In the genomic region with DNA sequence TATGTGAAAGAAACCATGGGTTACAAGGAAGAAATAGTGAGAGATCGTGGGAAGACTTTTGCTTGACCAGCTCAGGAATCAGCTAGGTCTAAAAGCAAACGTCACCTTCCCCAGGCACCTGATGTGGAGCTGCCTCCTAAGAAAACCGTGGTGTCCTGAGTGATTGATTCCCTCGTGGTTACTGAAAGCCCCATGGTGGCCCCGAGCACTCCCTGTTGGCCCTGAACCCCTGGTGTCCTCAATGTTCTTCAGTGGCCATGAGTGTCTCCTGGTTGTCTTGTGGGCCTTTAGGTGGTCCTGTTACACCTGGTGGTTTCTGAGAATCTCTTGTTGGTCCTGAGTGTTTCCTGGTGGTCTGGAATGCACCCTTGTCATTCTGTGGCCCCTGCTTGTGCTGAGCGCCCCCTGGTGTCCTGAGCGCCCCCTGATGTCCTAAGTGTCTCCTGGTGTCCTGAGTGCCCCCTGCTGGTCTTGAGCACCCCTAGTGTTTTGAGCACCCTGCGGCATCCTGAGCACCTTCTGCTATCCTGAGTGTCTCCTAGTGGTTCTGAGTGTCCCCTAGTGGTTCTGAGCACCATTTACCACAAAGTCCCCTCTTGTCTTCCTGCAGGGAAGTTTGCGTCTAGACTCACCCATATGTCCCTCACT, we compare ENCODE assay signal across 8 cellular contexts.
DNase-seq lines count a peak whose midpoint lies in the region; ATAC-seq and TF ChIP-seq lines count a peak whose summit lies in the region.

No MANE protein-coding gene starts in this region.

- no peaks in the 10 kb centered on the region for H3K9me3 Mint-ChIP-seq in CD8-positive, alpha-beta memory T cell
- no peaks in the 10 kb centered on the region for H3K9me3 Mint-ChIP-seq in naive thymus-derived CD4-positive, alpha-beta T cell

- H3K27me3 Mint-ChIP-seq in CD8-positive, alpha-beta memory T cell: peaks cover 22 to 63% of the 10 kb centered on the region in 2 donors
- H3K27me3 Mint-ChIP-seq in naive thymus-derived CD4-positive, alpha-beta T cell: peaks cover 0 to 8% (median 0%) of the 10 kb centered on the region in 5 donors

- no peaks in the 10 kb centered on the region for H3K36me3 ChIP-seq in CD8-positive, alpha-beta memory T cell (ENCODE audit: insufficient read depth, low read length)
- H3K36me3 ChIP-seq in HEK293 (ENCODE audit: control insufficient read depth in 2 of 2, insufficient read depth in 1 of 2, low read length in 2 of 2): no peaks in the 10 kb centered on the region
- no peaks in the 10 kb centered on the region for H3K36me3 ChIP-seq in naive thymus-derived CD4-positive, alpha-beta T cell (ENCODE audit: control insufficient read depth in 2 of 3, insufficient read depth in 3 of 3, low read length in 3 of 3)

- no peaks in the 10 kb centered on the region for H3K9me3 ChIP-seq in CD8-positive, alpha-beta memory T cell (ENCODE audit: low read length)
- H3K9me3 ChIP-seq in HEK293 (ENCODE audit: control insufficient read depth, insufficient read depth, low read depth, low read length): no peaks in the 10 kb centered on the region
- no peaks in the 10 kb centered on the region for H3K9me3 ChIP-seq in naive thymus-derived CD4-positive, alpha-beta T cell (ENCODE audit: control insufficient read depth in 2 of 3, low read length in 3 of 3)

- TF ChIP-seq CTCF in HEK293 (tag by site-specific recombination; IDR thresholded peaks at IDR 0.05): peak; percentile 71; the same call in 1 of the 2 replicates

- in situ Hi-C loops in SK-MEL-5 (cut with HindIII; ENCODE audit: low pct_unique_long_range_greater_than_20kb, low sequenced_read_pairs): no loop called here

- H3K4me3 Mint-ChIP-seq in CD8-positive, alpha-beta memory T cell: no peak overlapping the region
- H3K4me3 Mint-ChIP-seq in naive thymus-derived CD4-positive, alpha-beta T cell: no peak overlapping the region

- DNase-seq in CD8-positive, alpha-beta memory T cell: peak; percentile 67 to 85 (median 73)
- DNase-seq in SK-MEL-5 (ENCODE audit: low read depth, low spot score) (peak; percentile 66), HPDE6-E6E7 (ENCODE audit: extremely low spot score) (no peak)
- peak; percentile 49 to 72 (median 63) for DNase-seq in activated naive CD4-positive, alpha-beta T cell (lab: John Stamatoyannopoulos, UW)
- peak; percentile 56 to 78 (median 74) for DNase-seq in naive thymus-derived CD4-positive, alpha-beta T cell

- intact Hi-C loops in naive thymus-derived CD4-positive, alpha-beta T cell (cut with micrococcal nuclease): loop anchor here (1.0 to 2.0 kb wide), 5 partner anchors 17 to 99 kb away; no protein-coding TSS in a partner anchor

- no peaks in the 10 kb centered on the region for H3K36me3 Mint-ChIP-seq in CD8-positive, alpha-beta memory T cell
- no peaks in the 10 kb centered on the region for H3K36me3 Mint-ChIP-seq in naive thymus-derived CD4-positive, alpha-beta T cell

- no peaks in the 10 kb centered on the region for H3K4me1 Mint-ChIP-seq in CD8-positive, alpha-beta memory T cell
- peaks cover 0 to 6% (median 0%) of the 10 kb centered on the region in 7 donors for H3K4me1 Mint-ChIP-seq in naive thymus-derived CD4-positive, alpha-beta T cell

- H3K4me1 ChIP-seq in CD8-positive, alpha-beta memory T cell (ENCODE audit: insufficient read depth, low read length): no peaks in the 10 kb centered on the region
- no peaks in the 10 kb centered on the region for H3K4me1 ChIP-seq in HEK293 (ENCODE audit: control insufficient read depth, insufficient read depth, low read length)
- H3K4me1 ChIP-seq in naive thymus-derived CD4-positive, alpha-beta T cell (ENCODE audit: control insufficient read depth in 2 of 2, insufficient read depth in 2 of 2, low read length in 2 of 2): no peaks in the 10 kb centered on the region

- no peak overlapping the region for H3K4me3 ChIP-seq in CD8-positive, alpha-beta memory T cell (ENCODE audit: low read length)
- no peak overlapping the region for H3K4me3 ChIP-seq in HEK293 (ENCODE audit: low read depth, low read length)
- H3K4me3 ChIP-seq in naive thymus-derived CD4-positive, alpha-beta T cell (ENCODE audit: low read length): no peak overlapping the region

- H3K27ac Mint-ChIP-seq in CD8-positive, alpha-beta memory T cell: no peak overlapping the region
- H3K27ac Mint-ChIP-seq in naive thymus-derived CD4-positive, alpha-beta T cell: peak overlapping the region in 1 of 9 donors; percentile 76

- H3K27ac ChIP-seq in CD8-positive, alpha-beta memory T cell (ENCODE audit: low read depth, low read length): no peak overlapping the region
- H3K27ac ChIP-seq in HEK293 (ENCODE audit: extremely low read depth, low read depth, low read length): no peak overlapping the region
- H3K27ac ChIP-seq in naive thymus-derived CD4-positive, alpha-beta T cell (ENCODE audit: low read depth, low read length): no peak overlapping the region

- CTCF ChIA-PET in CD8-positive, alpha-beta memory T cell (lab: Charles Lee): interaction anchor here (1.5 kb wide), 1 partner anchor 16 kb away, joined by 3 read pairs; no protein-coding TSS in a partner anchor
- CTCF ChIA-PET in HEK293 (lab: Yijun Ruan, JAX): interaction anchor here (0.9 to 2.8 kb wide), 2 partner anchors 8 to 9 kb away, joined by 5 to 8 read pairs; no protein-coding TSS in a partner anchor
- CTCF ChIA-PET in naive thymus-derived CD4-positive, alpha-beta T cell (lab: Charles Lee): interaction anchor here (0.6 to 0.8 kb wide), 2 partner anchors 40 to 70 kb away, joined by 3 read pairs; no protein-coding TSS in a partner anchor

- no peaks in the 10 kb centered on the region for H3K27me3 ChIP-seq in CD8-positive, alpha-beta memory T cell (ENCODE audit: insufficient read depth, low read length, poor library complexity, severe bottlenecking)
- H3K27me3 ChIP-seq in naive thymus-derived CD4-positive, alpha-beta T cell (ENCODE audit: control insufficient read depth in 2 of 2, insufficient read depth in 2 of 2, low read length in 2 of 2): no peaks in the 10 kb centered on the region

- POLR2A ChIA-PET in CD8-positive, alpha-beta memory T cell (lab: Charles Lee): no interaction called here
- POLR2A ChIA-PET in HEK293 (lab: Yijun Ruan, JAX): no interaction called here
- POLR2A ChIA-PET in naive thymus-derived CD4-positive, alpha-beta T cell (lab: Charles Lee): no interaction called here

- peak; percentile 98 for ATAC-seq in naive thymus-derived CD4-positive, alpha-beta T cell
- ATAC-seq in GM18858 (IDR thresholded peaks at IDR 0.05; ENCODE audit: unreplicated experiment): no peak
- ATAC-seq in HG03460 (IDR thresholded peaks at IDR 0.05; ENCODE audit: unreplicated experiment): no peak

TF ChIP-seq in HEK293, 187 proteins besides CTCF, POLR2A, EP300 and RAD21:
- TF ChIP-seq ZFHX2 (tag by site-specific recombination; conservative IDR thresholded peaks at IDR 0.05) (no peak), MYNN (tag by site-specific recombination; IDR thresholded peaks at IDR 0.05; ENCODE audit: borderline replicate concordance) (no peak), KLF1 (tag by site-specific recombination; IDR thresholded peaks at IDR 0.05) (no peak), ZNF302 (tag by site-specific recombination; IDR thresholded peaks at IDR 0.05; ENCODE audit: low read depth) (no peak), ZNF423 (tag by site-specific recombination; IDR thresholded peaks at IDR 0.05) (peak; percentile 30; the same call in 1 of the 2 replicates)
